ENCODE assay signal across 16 cellular contexts in genomic region chr12:105955608-105955931, GRCh38.
DNase-seq lines count a peak whose midpoint lies in the region; ATAC-seq and TF ChIP-seq lines count a peak whose summit lies in the region.
"Had no signal": no experiment of that assay in that cellular context is flagged by ENCODE, and none has a peak within 500 bp of the region (broad histone marks: within the 10 kb centered on the region; RNA-seq: fewer than 3 reads in every experiment).

No MANE protein-coding gene starts in this region.

- no peak for DNase-seq in MCF 10A (ENCODE audit: unreplicated experiment)
- no peak for DNase-seq in breast epithelium (ENCODE audit: low spot score in 2 of 2)
- no peak for DNase-seq in ascending aorta (ENCODE audit: low spot score in 2 of 2)
- DNase-seq in left ventricle myocardium superior, result no peak
- DNase-seq in smooth muscle cell (lab: John Stamatoyannopoulos, UW; ENCODE audit: unreplicated experiment), result no peak
- DNase-seq in UCSD-AML1 (lab: John Stamatoyannopoulos, UW; ENCODE audit: unreplicated experiment), result no peak
- DNase-seq: BE2C; CD4-positive, alpha-beta T cell; H9; NCI-H1048; NCI-H146; NCI-H524 had no signal

- peak overlapping the region; percentile 18 for H3K4me2 ChIP-seq in smooth muscle cell

- POLR2A ChIA-PET in MCF 10A (lab: Yijun Ruan, JAX), result interaction anchor here (0.9 to 1.7 kb wide), 3 partner anchors 11 to 157 kb away, joined by 3 read pairs; no protein-coding TSS in a partner anchor

- no peak overlapping the region for H3K27ac ChIP-seq in breast epithelium
- peak overlapping the region; percentile 39 to 56 for H3K27ac ChIP-seq in ascending aorta
- H3K27ac ChIP-seq in smooth muscle cell (ENCODE audit: low read depth), result peak overlapping the region; percentile 47
- H3K27ac ChIP-seq: 22Rv1, HL-60 had no signal

- peaks cover 9% of the 10 kb centered on the region for H3F3A ChIP-seq in smooth muscle cell (ENCODE audit: low read depth)

- H3K4me1 ChIP-seq in breast epithelium (peaks cover 0 to 8% of the 10 kb centered on the region in 2 donors), ascending aorta (peaks cover 0 to 15% of the 10 kb centered on the region in 2 donors), smooth muscle cell (ENCODE audit: low read depth) (peaks cover 4% of the 10 kb centered on the region)
- H3K4me1 ChIP-seq: BE2C had no signal

- no TSS peak for BruUV-seq in MCF 10A (replicated peaks; lab: Mats Ljungman, UMichigan)

- H3K27me3 ChIP-seq in breast epithelium (no peaks in the 10 kb centered on the region), ascending aorta (no peaks in the 10 kb centered on the region), smooth muscle cell (ENCODE audit: low read depth) (no peaks in the 10 kb centered on the region)
- H3K27me3 ChIP-seq: BE2C had no signal

- no peak for TF ChIP-seq POLR2A in breast epithelium (IDR thresholded peaks at IDR 0.05)

- H3K27ac Mint-ChIP-seq in MCF 10A (ENCODE audit: low read depth, unreplicated experiment), result peak overlapping the region; percentile 31
- H3K27ac Mint-ChIP-seq: CD4-positive, alpha-beta T cell; H9 had no signal

- H2AFZ ChIP-seq in smooth muscle cell (ENCODE audit: low read depth), result peak overlapping the region; percentile 61

- intact Hi-C loops in MCF 10A (cut with micrococcal nuclease) (no loop called here), breast epithelium (cut with DNase I; ENCODE audit: low total_unique reads) (no loop called here), ascending aorta (cut with DNase I) (no loop called here), left ventricle myocardium superior (cut with micrococcal nuclease) (no loop called here)

- no peaks in the 10 kb centered on the region for H3K36me3 Mint-ChIP-seq in MCF 10A (ENCODE audit: insufficient read depth, unreplicated experiment)

- no peaks in the 10 kb centered on the region for H3K9me3 Mint-ChIP-seq in MCF 10A (ENCODE audit: unreplicated experiment)
- H3K9me3 Mint-ChIP-seq: CD4-positive, alpha-beta T cell; H9 had no signal

- peaks cover 13% of the 10 kb centered on the region for H3K4me1 Mint-ChIP-seq in MCF 10A (ENCODE audit: insufficient read depth, unreplicated experiment)

- no peak overlapping the region for H3K4me3 ChIP-seq in breast epithelium
- H3K4me3 ChIP-seq in ascending aorta, result no peak overlapping the region
- H3K4me3 ChIP-seq in smooth muscle cell, result no peak overlapping the region

- H3K4me3 Mint-ChIP-seq in MCF 10A (ENCODE audit: unreplicated experiment), result no peak overlapping the region
- H3K4me3 Mint-ChIP-seq: CD4-positive, alpha-beta T cell; H9 had no signal

- no peaks in the 10 kb centered on the region for H3K9me3 ChIP-seq in breast epithelium
- H3K9me3 ChIP-seq in ascending aorta, result no peaks in the 10 kb centered on the region
- no peaks in the 10 kb centered on the region for H3K9me3 ChIP-seq in smooth muscle cell (replicated peaks; ENCODE audit: low read depth)
- H3K9me3 ChIP-seq: BE2C had no signal

- H3K36me3 ChIP-seq in breast epithelium (no peaks in the 10 kb centered on the region), ascending aorta (no peaks in the 10 kb centered on the region), smooth muscle cell (ENCODE audit: low read depth) (no peaks in the 10 kb centered on the region)
- H3K36me3 ChIP-seq: BE2C had no signal

- peak; percentile 76 for ATAC-seq in left ventricle myocardium superior
- no peak for ATAC-seq in HG02973 (IDR thresholded peaks at IDR 0.05; ENCODE audit: unreplicated experiment)
- ATAC-seq in GM21515 (IDR thresholded peaks at IDR 0.05; ENCODE audit: unreplicated experiment), result no peak

- no peaks in the 10 kb centered on the region for H3K27me3 Mint-ChIP-seq in MCF 10A (ENCODE audit: insufficient read depth, unreplicated experiment)

- CTCF ChIA-PET in MCF 10A (lab: Yijun Ruan, JAX), result interaction anchor here (0.9 to 1.4 kb wide), 3 partner anchors 152 to 180 kb away, joined by 3 read pairs; no protein-coding TSS in a partner anchor

- H3K79me2 ChIP-seq in smooth muscle cell (ENCODE audit: low read depth), result no peaks in the 10 kb centered on the region

- TF ChIP-seq CTCF in MCF 10A (IDR thresholded peaks at IDR 0.05; ENCODE audit: unreplicated experiment), result no peak
- no peak for TF ChIP-seq CTCF in breast epithelium (IDR thresholded peaks at IDR 0.05)
- TF ChIP-seq CTCF in ascending aorta (IDR thresholded peaks at IDR 0.05), result no peak
- TF ChIP-seq CTCF in smooth muscle cell (IDR thresholded peaks at IDR 0.05; ENCODE audit: borderline replicate concordance, insufficient read depth, poor library complexity, severe bottlenecking), result no peak

- 93% methylated on average over 4 of the region's 4 CpGs for WGBS in smooth muscle cell (ENCODE audit: low lambda C conversion rate)

- H3K9ac ChIP-seq in smooth muscle cell (ENCODE audit: low read depth), result no peak overlapping the region

- no peaks in the 10 kb centered on the region for H4K20me1 ChIP-seq in smooth muscle cell (ENCODE audit: low read depth)

Comparison
In these comparisons a context has a peak if more than half of its experiments do, and no peak if none do; other contexts are left out.
1. H3K27ac ChIP-seq: peak in ascending aorta (2 of 2) and smooth muscle cell (single experiment); none in breast epithelium (0 of 2).